Comparison of ENCODE assay signal across 12 cellular contexts in genomic region chr7:30911561-30911969, GRCh38. TPM values are rescaled to one million over a fixed set of nuclear protein-coding genes. Genes with fewer than 3 reads are reported as not detected.
A peak's percentile ranks its signal among the peaks of the same experiment; 100 is the strongest.
DNase-seq lines count a peak whose midpoint lies in the region; ATAC-seq and TF ChIP-seq lines count a peak whose summit lies in the region.
"Had no signal": no experiment of that assay in that cellular context is flagged by ENCODE, and none has a peak within 500 bp of the region (broad histone marks: within the 10 kb centered on the region; RNA-seq: fewer than 3 reads in every experiment).

AQP1 (plus strand) TSS chr7:30911853; CDS start chr7:30911910, 57 bp downstream.

- H3K4me1 ChIP-seq in upper lobe of right lung: peaks cover 48% of the 10 kb centered on the region

- peaks cover 42% of the 10 kb centered on the region for H3K4me1 Mint-ChIP-seq in nephron

- DNase-seq in DMS 273 (lab: John Stamatoyannopoulos, UW; ENCODE audit: unreplicated experiment) (peak; percentile 71), DMS 273 treated with DMSO at 0.1 percent for 48 hours (lab: John Stamatoyannopoulos, UW) (no peak), fibroblast of the aortic adventitia (ENCODE audit: low read depth) (peak; percentile 38), upper lobe of right lung (peak; percentile 95), HK-2 (ENCODE audit: unreplicated experiment) (no peak), DMS153 treated with DMSO at 0.1 percent for 48 hours (lab: John Stamatoyannopoulos, UW; ENCODE audit: unreplicated experiment) (no peak)
- no peak for DNase-seq in activated CD4-positive, CD25-positive, alpha-beta regulatory T cell treated with anti-CD3 and anti-CD28 coated beads, Interleukin-2, amount 50 U/mL, for 72 hours
- DNase-seq: activated CD4-positive, alpha-beta T cell treated with anti-CD3 and anti-CD28 coated beads, Interleukin-2, amount 50 U/mL, for 48 hours; H9 had no signal

- no peaks in the 10 kb centered on the region for H3K36me3 ChIP-seq in upper lobe of right lung

- intact Hi-C loops in upper lobe of right lung (cut with DNase I): no loop called here

- H3K9me3 Mint-ChIP-seq in nephron: no peaks in the 10 kb centered on the region
- H3K9me3 Mint-ChIP-seq: H9 had no signal

- H3K27me3 Mint-ChIP-seq in nephron (ENCODE audit: low read depth): peaks cover 12% of the 10 kb centered on the region

- peak within 1 kb of the TSS; percentile 81 for H3K27ac ChIP-seq in upper lobe of right lung
- H3K27ac ChIP-seq: 22Rv1 had no signal

- no peak for TF ChIP-seq CTCF in fibroblast of the aortic adventitia (IDR thresholded peaks at IDR 0.05; ENCODE audit: insufficient read depth, low read length)
- no peak for TF ChIP-seq CTCF in nephron (IDR thresholded peaks at IDR 0.05; ENCODE audit: unreplicated experiment in 3 of 3)
- no peak for TF ChIP-seq CTCF in upper lobe of right lung (IDR thresholded peaks at IDR 0.05)

- peak; percentile 79 for ATAC-seq in upper lobe of right lung
- ATAC-seq: Panc1 had no signal

- H3K27ac Mint-ChIP-seq in nephron: peak within 1 kb of the TSS; percentile 34 to 84 (median 67)

- no peaks in the 10 kb centered on the region for H3K36me3 Mint-ChIP-seq in nephron (ENCODE audit: low read depth)

- H3K4me3 ChIP-seq in fibroblast of the aortic adventitia (ENCODE audit: low read depth, low read length) (no peak within 1 kb of the TSS), upper lobe of right lung (peak within 1 kb of the TSS; percentile 66)

- H3K27me3 ChIP-seq in upper lobe of right lung: no peaks in the 10 kb centered on the region

- no peaks in the 10 kb centered on the region for H3K9me3 ChIP-seq in upper lobe of right lung

- H3K4me3 Mint-ChIP-seq in nephron: peak within 1 kb of the TSS; percentile 16 to 77 (median 48)
- H3K4me3 Mint-ChIP-seq: H9 had no signal

RNA-seq across cellular contexts. Expression of gene AQP1, which starts in this region (rescaled TPM):
- 2.8 and 4.5 TPM in 2 replicates for total RNA-seq in fibroblast of the aortic adventitia (ENCODE audit: low replicate concordance)
- total RNA-seq in upper lobe of right lung: 1,132 TPM

Comparison
In these comparisons a context has a peak if more than half of its experiments do, and no peak if none do; other contexts are left out.
1. RNA of gene AQP1 (total RNA-seq): 1,132 TPM in upper lobe of right lung (single experiment); 2.8 to 4.5 TPM in fibroblast of the aortic adventitia; every median in the first group is over 100 times any median in the second.
2. DNase-seq: peak in DMS 273 (single experiment), fibroblast of the aortic adventitia (single experiment) and upper lobe of right lung (single experiment); none in DMS 273 treated with DMSO at 0.1 percent for 48 hours (single experiment), HK-2 (single experiment), activated CD4-positive, CD25-positive, alpha-beta regulatory T cell treated with anti-CD3 and anti-CD28 coated beads, Interleukin-2, amount 50 U/mL, for 72 hours (single experiment) and DMS153 treated with DMSO at 0.1 percent for 48 hours (single experiment).